Comparison of ENCODE assay signal across 25 cellular contexts in genomic region chr2:98561018-98561417, GRCh38. TPM values are rescaled to one million over a fixed set of nuclear protein-coding genes. Genes with fewer than 3 reads are reported as not detected.
DNase-seq lines count a peak whose midpoint lies in the region; ATAC-seq and TF ChIP-seq lines count a peak whose summit lies in the region.
"Had no signal": no experiment of that assay in that cellular context is flagged by ENCODE, and none has a peak within 500 bp of the region (broad histone marks: within the 10 kb centered on the region; RNA-seq: fewer than 3 reads in every experiment).

No MANE protein-coding gene starts in this region.

- H3K36me3 ChIP-seq in OCI-LY1 (ENCODE audit: insufficient read depth, low read length), result no peaks in the 10 kb centered on the region; the same call in 1 of the 2 replicates
- peaks cover 16 to 29% of the 10 kb centered on the region in 2 donors for H3K36me3 ChIP-seq in mucosa of rectum (ENCODE audit: control insufficient read depth in 2 of 2, insufficient read depth in 2 of 2, low read length in 2 of 2)
- H3K36me3 ChIP-seq in stomach, result peaks cover 28 to 77% (median 68%) of the 10 kb centered on the region in 4 donors
- H3K36me3 ChIP-seq in neural progenitor cell, result no peaks in the 10 kb centered on the region

- no peaks in the 10 kb centered on the region for H3F3A ChIP-seq in OCI-LY1 (ENCODE audit: insufficient read depth, low read length)
- H3F3A ChIP-seq in neural progenitor cell (ENCODE audit: low read depth), result no peaks in the 10 kb centered on the region

- H3K9me3 ChIP-seq in OCI-LY1 (ENCODE audit: low read length) (no peaks in the 10 kb centered on the region), mucosa of rectum (ENCODE audit: control insufficient read depth in 2 of 2, low read length in 2 of 2) (no peaks in the 10 kb centered on the region), stomach (no peaks in the 10 kb centered on the region), neural progenitor cell (ENCODE audit: low read depth) (no peaks in the 10 kb centered on the region)
- H3K9me3 ChIP-seq: upper lobe of left lung had no signal

- WGBS in stomach, 5 donors, result 78 to 87% (median 84%) methylated on average over 9 of the region's 9 CpGs

- no peaks in the 10 kb centered on the region for H3K79me2 ChIP-seq in OCI-LY1 (ENCODE audit: insufficient read depth, low read length)
- no peaks in the 10 kb centered on the region for H3K79me2 ChIP-seq in neural progenitor cell (ENCODE audit: low read depth)

- TF ChIP-seq CTCF in OCI-LY1 (IDR thresholded peaks at IDR 0.05; ENCODE audit: low read length) (no peak), stomach (IDR thresholded peaks at IDR 0.05) (no peak), neural progenitor cell (IDR thresholded peaks at IDR 0.05) (no peak)

- H4K20me1 ChIP-seq in OCI-LY1 (ENCODE audit: insufficient read depth, low read length) (no peaks in the 10 kb centered on the region), neural progenitor cell (ENCODE audit: low read depth) (no peaks in the 10 kb centered on the region)

- no peak overlapping the region for H3K4me3 Mint-ChIP-seq in activated CD8-positive, alpha-beta memory T cell treated with anti-CD3 and anti-CD28 coated beads, Interleukin-2, amount 10 ng/mL, durations not matched to agents 7 days and 5 days
- H3K4me3 Mint-ChIP-seq in neural progenitor cell, result no peak overlapping the region
- H3K4me3 Mint-ChIP-seq: activated CD4-positive, alpha-beta memory T cell treated with anti-CD3 and anti-CD28 coated beads, Interleukin-2, amount 10 ng/mL, durations not matched to agents 7 days and 5 days; B cell; H9; naive B cell had no signal

- no peak for TF ChIP-seq EP300 in stomach (IDR thresholded peaks at IDR 0.05)

- H3K9ac ChIP-seq in OCI-LY1 (ENCODE audit: low read length), result no peak overlapping the region
- no peak overlapping the region for H3K9ac ChIP-seq in mucosa of rectum (ENCODE audit: low read depth in 1 of 2, low read length in 2 of 2)
- H3K9ac ChIP-seq in neural progenitor cell, result no peak overlapping the region

- intact Hi-C loops in stomach (cut with DNase I; ENCODE audit: low total_unique reads), result no loop called here

- H3K4me3 ChIP-seq in OCI-LY1 (ENCODE audit: low read depth, low read length, poor library complexity, severe bottlenecking), result no peak overlapping the region
- H3K4me3 ChIP-seq in mucosa of rectum (ENCODE audit: low read length in 2 of 2), result no peak overlapping the region
- H3K4me3 ChIP-seq in stomach, result no peak overlapping the region
- no peak overlapping the region for H3K4me3 ChIP-seq in neural progenitor cell
- H3K4me3 ChIP-seq: upper lobe of left lung had no signal

- CTCF ChIA-PET in activated CD8-positive, alpha-beta memory T cell treated with anti-CD3 and anti-CD28 coated beads, Interleukin-2, amount 10 ng/mL, durations not matched to agents 7 days and 5 days (lab: Charles Lee), result interaction anchor here (1.0 to 1.9 kb wide), 2 partner anchors 14 to 148 kb away, joined by 3 to 4 read pairs; no protein-coding TSS in a partner anchor

- no peak for ATAC-seq in activated CD8-positive, alpha-beta memory T cell treated with anti-CD3 and anti-CD28 coated beads, Interleukin-2, amount 10 ng/mL, durations not matched to agents 7 days and 5 days
- no peak for ATAC-seq in HG02763 (IDR thresholded peaks at IDR 0.05; ENCODE audit: unreplicated experiment)
- ATAC-seq in GM18517 (IDR thresholded peaks at IDR 0.05; ENCODE audit: unreplicated experiment), result no peak

- H3K27me3 ChIP-seq in OCI-LY1 (ENCODE audit: insufficient read depth, low read length) (no peaks in the 10 kb centered on the region), mucosa of rectum (ENCODE audit: control insufficient read depth in 2 of 2, insufficient read depth in 2 of 2, low read length in 2 of 2) (no peaks in the 10 kb centered on the region), stomach (no peaks in the 10 kb centered on the region), neural progenitor cell (no peaks in the 10 kb centered on the region)
- H3K27me3 ChIP-seq: upper lobe of left lung had no signal

- no peaks in the 10 kb centered on the region for H3K27me3 Mint-ChIP-seq in activated CD8-positive, alpha-beta memory T cell treated with anti-CD3 and anti-CD28 coated beads, Interleukin-2, amount 10 ng/mL, durations not matched to agents 7 days and 5 days
- H3K27me3 Mint-ChIP-seq in neural progenitor cell (ENCODE audit: insufficient read depth, low read depth), result no peaks in the 10 kb centered on the region
- H3K27me3 Mint-ChIP-seq: activated CD4-positive, alpha-beta memory T cell treated with anti-CD3 and anti-CD28 coated beads, Interleukin-2, amount 10 ng/mL, durations not matched to agents 7 days and 5 days; B cell; naive B cell had no signal

- no peak overlapping the region for H2AFZ ChIP-seq in OCI-LY1 (ENCODE audit: low read length)
- H2AFZ ChIP-seq in neural progenitor cell (replicated peaks), result no peak overlapping the region

- H3K4me2 ChIP-seq in OCI-LY1 (ENCODE audit: low read length) (no peak overlapping the region), neural progenitor cell (no peak overlapping the region)

- H3K4me1 Mint-ChIP-seq in activated CD8-positive, alpha-beta memory T cell treated with anti-CD3 and anti-CD28 coated beads, Interleukin-2, amount 10 ng/mL, durations not matched to agents 7 days and 5 days, result peaks cover 66% of the 10 kb centered on the region
- no peaks in the 10 kb centered on the region for H3K4me1 Mint-ChIP-seq in neural progenitor cell
- H3K4me1 Mint-ChIP-seq: H9 had no signal

- peaks cover 70% of the 10 kb centered on the region for H3K36me3 Mint-ChIP-seq in activated CD8-positive, alpha-beta memory T cell treated with anti-CD3 and anti-CD28 coated beads, Interleukin-2, amount 10 ng/mL, durations not matched to agents 7 days and 5 days
- H3K36me3 Mint-ChIP-seq in neural progenitor cell, result peaks cover 8% of the 10 kb centered on the region

- TF ChIP-seq POLR2A in stomach (IDR thresholded peaks at IDR 0.05), result no peak

- peak overlapping the region; percentile 49 for H3K27ac ChIP-seq in OCI-LY1 (ENCODE audit: low read depth, low read length, poor library complexity, severe bottlenecking)
- H3K27ac ChIP-seq in mucosa of rectum (ENCODE audit: low read depth in 2 of 2, low read length in 2 of 2), result peak overlapping the region; percentile 41 to 59
- H3K27ac ChIP-seq in stomach, result peak overlapping the region in 4 of 5 donors; percentile 60 to 75 (median 64)
- no peak overlapping the region for H3K27ac ChIP-seq in neural progenitor cell
- H3K27ac ChIP-seq: upper lobe of left lung had no signal

- no peak for DNase-seq in activated CD8-positive, alpha-beta memory T cell treated with anti-CD3 and anti-CD28 coated beads, Interleukin-2, amount 10 ng/mL, durations not matched to agents 7 days and 5 days
- no peak for DNase-seq in activated CD8-positive, alpha-beta memory T cell treated with anti-CD3 and anti-CD28 coated beads, Interleukin-2, amount 50 U/mL, for 4 hours
- DNase-seq in stomach, result no peak
- no peak for DNase-seq in neural progenitor cell (ENCODE audit: low spot score)
- DNase-seq: activated CD4-positive, alpha-beta memory T cell treated with anti-CD3 and anti-CD28 coated beads, Interleukin-2, amount 10 ng/mL, durations not matched to agents 7 days and 5 days; activated CD4-positive, CD25-positive, alpha-beta regulatory T cell treated with anti-CD3 and anti-CD28 coated beads, Interleukin-2, amount 50 U/mL, for 72 hours; activated naive CD4-positive, alpha-beta T cell treated with anti-CD3 and anti-CD28 coated beads, Interleukin-2, amount 50 U/mL, for 16 hours; activated T-cell treated with anti-CD3 and anti-CD28 coated beads, Interleukin-2, amount 50 U/mL, for 1 hour; COR-L47; DND-41; H9; Karpas-422; MV-4-11; naive B cell; NCI-H1694; NCI-H2171; NCI-H526 treated with DMSO at 0.1 percent for 48 hours; stimulated activated CD4-positive, alpha-beta T cell treated with anti-CD3 and anti-CD28 coated beads, Interleukin-4, amount 100 ng/mL, for 1 hour; stimulated activated naive CD4-positive, alpha-beta T cell; upper lobe of left lung had no signal

- peaks cover 52% of the 10 kb centered on the region for H3K4me1 ChIP-seq in OCI-LY1 (ENCODE audit: insufficient read depth, low read length, severe bottlenecking)
- H3K4me1 ChIP-seq in mucosa of rectum (ENCODE audit: control insufficient read depth in 2 of 2, insufficient read depth in 2 of 2, low read length in 2 of 2), result peaks cover 15 to 22% of the 10 kb centered on the region in 2 donors
- peaks cover 0 to 29% (median 13%) of the 10 kb centered on the region in 4 donors for H3K4me1 ChIP-seq in stomach
- no peaks in the 10 kb centered on the region for H3K4me1 ChIP-seq in neural progenitor cell

- no peaks in the 10 kb centered on the region for H3K9me3 Mint-ChIP-seq in activated CD8-positive, alpha-beta memory T cell treated with anti-CD3 and anti-CD28 coated beads, Interleukin-2, amount 10 ng/mL, durations not matched to agents 7 days and 5 days (ENCODE audit: low read depth)
- no peaks in the 10 kb centered on the region for H3K9me3 Mint-ChIP-seq in neural progenitor cell
- H3K9me3 Mint-ChIP-seq: activated CD4-positive, alpha-beta memory T cell treated with anti-CD3 and anti-CD28 coated beads, Interleukin-2, amount 10 ng/mL, durations not matched to agents 7 days and 5 days; H9; naive B cell had no signal

- peak overlapping the region; percentile 77 for H3K27ac Mint-ChIP-seq in activated CD8-positive, alpha-beta memory T cell treated with anti-CD3 and anti-CD28 coated beads, Interleukin-2, amount 10 ng/mL, durations not matched to agents 7 days and 5 days
- no peak overlapping the region for H3K27ac Mint-ChIP-seq in neural progenitor cell
- H3K27ac Mint-ChIP-seq: B cell had no signal

- no peaks in the 10 kb centered on the region for H3K9me2 ChIP-seq in OCI-LY1 (ENCODE audit: low read depth, low read length)

RNA-seq across cellular contexts. Expression of gene COA5, which starts 47.3 kb away (rescaled TPM):
- 10 to 100 TPM; 22.2 to 26.0 TPM for total RNA-seq in activated CD8-positive, alpha-beta memory T cell treated with anti-CD3 and anti-CD28 coated beads, Interleukin-2, amount 10 ng/mL, durations not matched to agents 7 days and 5 days
- total RNA-seq in stomach, result 10 to 100 TPM in 4 of 5 donors, 1 to 10 TPM in 1; 1.2 to 60.6 (median 36.5) TPM
- polyA plus RNA-seq in stomach, result 10 to 100 TPM; 28.9 to 46.7 (median 32.7) TPM
- total RNA-seq in neural progenitor cell (ENCODE audit: low replicate concordance), result 62.3 and 110 TPM in 2 replicates

RNA-seq across cellular contexts. Expression of gene UNC50, which starts 47.4 kb away (rescaled TPM):
- 10 to 100 TPM; 26.7 to 33.5 TPM for total RNA-seq in activated CD8-positive, alpha-beta memory T cell treated with anti-CD3 and anti-CD28 coated beads, Interleukin-2, amount 10 ng/mL, durations not matched to agents 7 days and 5 days
- total RNA-seq in stomach, result 10 to 100 TPM; 10.3 to 71.4 (median 41.3) TPM
- 10 to 100 TPM; 16.6 to 34.5 (median 20.7) TPM for polyA plus RNA-seq in stomach
- 54.4 and 74.6 TPM in 2 replicates for total RNA-seq in neural progenitor cell (ENCODE audit: low replicate concordance)
